Comparison of ENCODE assay signal across 1 cellular context in the genomic region with DNA sequence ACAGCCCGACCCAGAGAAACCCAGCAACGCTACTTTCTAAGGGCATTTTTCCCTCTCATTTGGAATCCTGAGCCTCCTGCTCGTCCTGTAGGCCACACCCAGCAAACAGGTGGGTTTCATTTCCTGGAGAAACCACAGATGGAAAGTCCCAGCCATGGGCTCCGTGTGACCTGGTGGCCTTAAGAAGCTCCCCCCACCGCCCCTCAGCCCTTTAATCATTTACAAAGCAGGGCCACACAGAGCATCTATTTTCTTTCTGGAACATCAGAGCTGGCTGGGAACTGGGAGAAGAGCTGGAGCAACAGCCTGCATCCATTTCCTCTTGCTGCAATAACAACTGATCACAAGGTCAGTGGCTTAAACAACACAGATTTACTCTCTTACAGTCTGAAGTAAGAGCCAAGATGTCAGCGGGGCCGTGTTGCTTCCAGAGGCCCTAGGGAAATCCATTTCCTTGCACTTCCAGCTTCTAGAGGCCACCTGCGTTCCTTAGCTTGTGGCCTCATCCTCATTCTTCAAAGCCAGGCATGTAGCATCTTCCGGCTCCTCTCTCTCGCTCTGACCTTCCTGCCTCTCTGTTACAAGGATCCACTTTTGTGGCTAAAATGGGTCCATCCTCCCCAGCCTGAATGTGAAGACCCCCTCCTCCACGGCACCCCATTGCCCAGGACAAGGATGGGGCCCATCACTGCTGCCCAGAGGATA.
TF ChIP-seq lines count a peak whose summit lies in the region.

No MANE protein-coding gene starts in this region.

TF ChIP-seq in HepG2, 621 proteins besides CTCF, POLR2A, EP300 and RAD21 (continues in another document):
- TF ChIP-seq SAFB2 (CRISPR knock-in tag; IDR thresholded peaks at IDR 0.05; ENCODE audit: borderline replicate concordance, low read depth) (no peak), ZEB1 (IDR thresholded peaks at IDR 0.05; ENCODE audit: insufficient replicate concordance, low read depth) (peak; percentile 35), HOXA9 (CRISPR knock-in tag; IDR thresholded peaks at IDR 0.05; ENCODE audit: borderline replicate concordance) (no peak), ZNF768 (CRISPR knock-in tag; IDR thresholded peaks at IDR 0.05) (no peak), MLLT10 (CRISPR knock-in tag; IDR thresholded peaks at IDR 0.05) (no peak), POLR2G (IDR thresholded peaks at IDR 0.05; ENCODE audit: low read depth, low read length) (peak; percentile 59), ZNF3 (CRISPR knock-in tag; IDR thresholded peaks at IDR 0.05) (no peak), TBX3 (IDR thresholded peaks at IDR 0.05; ENCODE audit: borderline replicate concordance) (no peak), MAFG (CRISPR knock-in tag; IDR thresholded peaks at IDR 0.05) (no peak), NCOA2 (CRISPR knock-in tag; IDR thresholded peaks at IDR 0.05) (peak; percentile 53; the same call in 1 of the 2 replicates), CREM (IDR thresholded peaks at IDR 0.05) (peak; percentile 41; the same call in 1 of the 2 replicates), CREM (CRISPR knock-in tag; IDR thresholded peaks at IDR 0.05) (no peak), ZNF605 (CRISPR knock-in tag; IDR thresholded peaks at IDR 0.05) (peak; percentile 66; the same call in 1 of the 2 replicates), RARA (CRISPR knock-in tag; IDR thresholded peaks at IDR 0.05) (peak; percentile 73), ZMYM4 (CRISPR knock-in tag; IDR thresholded peaks at IDR 0.05) (no peak), TCF7 (IDR thresholded peaks at IDR 0.05; ENCODE audit: low read depth) (peak; percentile 15; the same call in 1 of the 2 replicates), ZNF260 (CRISPR knock-in tag; IDR thresholded peaks at IDR 0.05; ENCODE audit: borderline replicate concordance, low read depth) (no peak), ZNF572 (CRISPR knock-in tag; IDR thresholded peaks at IDR 0.05) (0 out of 2 replicates have a peak, but pooled peaks have one; percentile 42), ZFP41 (CRISPR knock-in tag; IDR thresholded peaks at IDR 0.05; ENCODE audit: borderline replicate concordance) (no peak), ZNF234 (CRISPR knock-in tag; conservative IDR thresholded peaks at IDR 0.05) (no peak), PHF21A (CRISPR knock-in tag; IDR thresholded peaks at IDR 0.05) (peak; percentile 64; the same call in 1 of the 2 replicates), BORCS8-MEF2B (CRISPR knock-in tag; IDR thresholded peaks at IDR 0.05) (0 out of 2 replicates have a peak, but pooled peaks have one; percentile 37), RXRB (CRISPR knock-in tag; IDR thresholded peaks at IDR 0.05; ENCODE audit: borderline replicate concordance) (peak; percentile 46; the same call in 1 of the 2 replicates), ZNF703 (CRISPR knock-in tag; IDR thresholded peaks at IDR 0.05; ENCODE audit: borderline replicate concordance) (no peak), ZBTB20 (CRISPR knock-in tag; IDR thresholded peaks at IDR 0.05; ENCODE audit: borderline replicate concordance, low read depth) (no peak), ZNF354B (CRISPR knock-in tag; IDR thresholded peaks at IDR 0.05) (no peak)
- TF ChIP-seq, protein P1, sequence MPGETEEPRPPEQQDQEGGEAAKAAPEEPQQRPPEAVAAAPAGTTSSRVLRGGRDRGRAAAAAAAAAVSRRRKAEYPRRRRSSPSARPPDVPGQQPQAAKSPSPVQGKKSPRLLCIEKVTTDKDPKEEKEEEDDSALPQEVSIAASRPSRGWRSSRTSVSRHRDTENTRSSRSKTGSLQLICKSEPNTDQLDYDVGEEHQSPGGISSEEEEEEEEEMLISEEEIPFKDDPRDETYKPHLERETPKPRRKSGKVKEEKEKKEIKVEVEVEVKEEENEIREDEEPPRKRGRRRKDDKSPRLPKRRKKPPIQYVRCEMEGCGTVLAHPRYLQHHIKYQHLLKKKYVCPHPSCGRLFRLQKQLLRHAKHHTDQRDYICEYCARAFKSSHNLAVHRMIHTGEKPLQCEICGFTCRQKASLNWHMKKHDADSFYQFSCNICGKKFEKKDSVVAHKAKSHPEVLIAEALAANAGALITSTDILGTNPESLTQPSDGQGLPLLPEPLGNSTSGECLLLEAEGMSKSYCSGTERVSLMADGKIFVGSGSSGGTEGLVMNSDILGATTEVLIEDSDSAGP (CRISPR knock-in tag; IDR thresholded peaks at IDR 0.05; ENCODE audit: borderline replicate concordance): peak; percentile 59; the same call in 1 of the 2 replicates
- TF ChIP-seq, protein P2, sequence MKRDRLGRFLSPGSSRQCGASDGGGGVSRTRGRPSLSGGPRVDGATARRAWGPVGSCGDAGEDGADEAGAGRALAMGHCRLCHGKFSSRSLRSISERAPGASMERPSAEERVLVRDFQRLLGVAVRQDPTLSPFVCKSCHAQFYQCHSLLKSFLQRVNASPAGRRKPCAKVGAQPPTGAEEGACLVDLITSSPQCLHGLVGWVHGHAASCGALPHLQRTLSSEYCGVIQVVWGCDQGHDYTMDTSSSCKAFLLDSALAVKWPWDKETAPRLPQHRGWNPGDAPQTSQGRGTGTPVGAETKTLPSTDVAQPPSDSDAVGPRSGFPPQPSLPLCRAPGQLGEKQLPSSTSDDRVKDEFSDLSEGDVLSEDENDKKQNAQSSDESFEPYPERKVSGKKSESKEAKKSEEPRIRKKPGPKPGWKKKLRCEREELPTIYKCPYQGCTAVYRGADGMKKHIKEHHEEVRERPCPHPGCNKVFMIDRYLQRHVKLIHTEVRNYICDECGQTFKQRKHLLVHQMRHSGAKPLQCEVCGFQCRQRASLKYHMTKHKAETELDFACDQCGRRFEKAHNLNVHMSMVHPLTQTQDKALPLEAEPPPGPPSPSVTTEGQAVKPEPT (CRISPR knock-in tag; IDR thresholded peaks at IDR 0.05; ENCODE audit: low read depth): no peak
- TF ChIP-seq, protein P3, sequence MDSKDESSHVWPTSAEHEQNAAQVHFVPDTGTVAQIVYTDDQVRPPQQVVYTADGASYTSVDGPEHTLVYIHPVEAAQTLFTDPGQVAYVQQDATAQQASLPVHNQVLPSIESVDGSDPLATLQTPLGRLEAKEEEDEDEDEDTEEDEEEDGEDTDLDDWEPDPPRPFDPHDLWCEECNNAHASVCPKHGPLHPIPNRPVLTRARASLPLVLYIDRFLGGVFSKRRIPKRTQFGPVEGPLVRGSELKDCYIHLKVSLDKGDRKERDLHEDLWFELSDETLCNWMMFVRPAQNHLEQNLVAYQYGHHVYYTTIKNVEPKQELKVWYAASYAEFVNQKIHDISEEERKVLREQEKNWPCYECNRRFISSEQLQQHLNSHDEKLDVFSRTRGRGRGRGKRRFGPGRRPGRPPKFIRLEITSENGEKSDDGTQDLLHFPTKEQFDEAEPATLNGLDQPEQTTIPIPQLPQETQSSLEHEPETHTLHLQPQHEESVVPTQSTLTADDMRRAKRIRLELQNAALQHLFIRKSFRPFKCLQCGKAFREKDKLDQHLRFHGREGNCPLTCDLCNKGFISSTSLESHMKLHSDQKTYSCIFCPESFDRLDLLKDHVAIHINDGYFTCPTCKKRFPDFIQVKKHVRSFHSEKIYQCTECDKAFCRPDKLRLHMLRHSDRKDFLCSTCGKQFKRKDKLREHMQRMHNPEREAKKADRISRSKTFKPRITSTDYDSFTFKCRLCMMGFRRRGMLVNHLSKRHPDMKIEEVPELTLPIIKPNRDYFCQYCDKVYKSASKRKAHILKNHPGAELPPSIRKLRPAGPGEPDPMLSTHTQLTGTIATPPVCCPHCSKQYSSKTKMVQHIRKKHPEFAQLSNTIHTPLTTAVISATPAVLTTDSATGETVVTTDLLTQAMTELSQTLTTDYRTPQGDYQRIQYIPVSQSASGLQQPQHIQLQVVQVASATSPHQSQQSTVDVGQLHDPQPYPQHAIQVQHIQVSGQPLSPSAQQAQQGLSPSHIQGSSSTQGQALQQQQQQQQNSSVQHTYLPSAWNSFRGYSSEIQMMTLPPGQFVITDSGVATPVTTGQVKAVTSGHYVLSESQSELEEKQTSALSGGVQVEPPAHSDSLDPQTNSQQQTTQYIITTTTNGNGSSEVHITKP (CRISPR knock-in tag; IDR thresholded peaks at IDR 0.05; ENCODE audit: low read depth): peak; percentile 47; the same call in 1 of the 2 replicates
- TF ChIP-seq, protein P4, sequence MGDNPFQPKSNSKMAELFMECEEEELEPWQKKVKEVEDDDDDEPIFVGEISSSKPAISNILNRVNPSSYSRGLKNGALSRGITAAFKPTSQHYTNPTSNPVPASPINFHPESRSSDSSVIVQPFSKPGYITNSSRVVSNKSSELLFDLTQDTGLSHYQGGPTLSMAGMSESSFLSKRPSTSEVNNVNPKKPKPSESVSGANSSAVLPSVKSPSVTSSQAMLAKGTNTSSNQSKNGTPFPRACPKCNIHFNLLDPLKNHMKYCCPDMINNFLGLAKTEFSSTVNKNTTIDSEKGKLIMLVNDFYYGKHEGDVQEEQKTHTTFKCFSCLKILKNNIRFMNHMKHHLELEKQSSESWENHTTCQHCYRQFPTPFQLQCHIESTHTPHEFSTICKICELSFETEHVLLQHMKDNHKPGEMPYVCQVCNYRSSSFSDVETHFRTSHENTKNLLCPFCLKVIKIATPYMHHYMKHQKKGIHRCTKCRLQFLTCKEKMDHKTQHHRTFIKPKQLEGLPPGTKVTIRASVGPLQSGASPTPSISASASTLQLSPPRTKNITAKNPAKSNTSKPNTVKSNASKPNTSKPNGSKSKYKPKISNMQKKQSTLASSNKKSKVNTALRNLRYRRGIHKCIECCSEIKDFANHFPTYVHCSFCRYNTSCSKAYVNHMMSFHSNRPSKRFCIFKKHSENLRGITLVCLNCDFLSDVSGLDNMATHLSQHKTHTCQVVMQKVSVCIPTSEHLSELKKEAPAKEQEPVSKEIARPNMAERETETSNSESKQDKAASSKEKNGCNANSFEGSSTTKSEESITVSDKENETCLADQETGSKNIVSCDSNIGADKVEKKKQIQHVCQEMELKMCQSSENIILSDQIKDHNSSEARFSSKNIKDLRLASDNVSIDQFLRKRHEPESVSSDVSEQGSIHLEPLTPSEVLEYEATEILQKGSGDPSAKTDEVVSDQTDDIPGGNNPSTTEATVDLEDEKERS (CRISPR knock-in tag; IDR thresholded peaks at IDR 0.05): no peak
- TF ChIP-seq, protein P5, sequence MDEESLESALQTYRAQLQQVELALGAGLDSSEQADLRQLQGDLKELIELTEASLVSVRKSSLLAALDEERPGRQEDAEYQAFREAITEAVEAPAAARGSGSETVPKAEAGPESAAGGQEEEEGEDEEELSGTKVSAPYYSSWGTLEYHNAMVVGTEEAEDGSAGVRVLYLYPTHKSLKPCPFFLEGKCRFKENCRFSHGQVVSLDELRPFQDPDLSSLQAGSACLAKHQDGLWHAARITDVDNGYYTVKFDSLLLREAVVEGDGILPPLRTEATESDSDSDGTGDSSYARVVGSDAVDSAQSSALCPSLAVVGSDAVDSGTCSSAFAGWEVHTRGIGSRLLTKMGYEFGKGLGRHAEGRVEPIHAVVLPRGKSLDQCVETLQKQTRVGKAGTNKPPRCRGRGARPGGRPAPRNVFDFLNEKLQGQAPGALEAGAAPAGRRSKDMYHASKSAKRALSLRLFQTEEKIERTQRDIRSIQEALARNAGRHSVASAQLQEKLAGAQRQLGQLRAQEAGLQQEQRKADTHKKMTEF (CRISPR knock-in tag; IDR thresholded peaks at IDR 0.05): peak; percentile 50; the same call in 1 of the 2 replicates
- TF ChIP-seq, protein P6, sequence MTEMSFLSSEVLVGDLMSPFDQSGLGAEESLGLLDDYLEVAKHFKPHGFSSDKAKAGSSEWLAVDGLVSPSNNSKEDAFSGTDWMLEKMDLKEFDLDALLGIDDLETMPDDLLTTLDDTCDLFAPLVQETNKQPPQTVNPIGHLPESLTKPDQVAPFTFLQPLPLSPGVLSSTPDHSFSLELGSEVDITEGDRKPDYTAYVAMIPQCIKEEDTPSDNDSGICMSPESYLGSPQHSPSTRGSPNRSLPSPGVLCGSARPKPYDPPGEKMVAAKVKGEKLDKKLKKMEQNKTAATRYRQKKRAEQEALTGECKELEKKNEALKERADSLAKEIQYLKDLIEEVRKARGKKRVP (CRISPR knock-in tag; IDR thresholded peaks at IDR 0.05): no peak
- TF ChIP-seq, protein P7, sequence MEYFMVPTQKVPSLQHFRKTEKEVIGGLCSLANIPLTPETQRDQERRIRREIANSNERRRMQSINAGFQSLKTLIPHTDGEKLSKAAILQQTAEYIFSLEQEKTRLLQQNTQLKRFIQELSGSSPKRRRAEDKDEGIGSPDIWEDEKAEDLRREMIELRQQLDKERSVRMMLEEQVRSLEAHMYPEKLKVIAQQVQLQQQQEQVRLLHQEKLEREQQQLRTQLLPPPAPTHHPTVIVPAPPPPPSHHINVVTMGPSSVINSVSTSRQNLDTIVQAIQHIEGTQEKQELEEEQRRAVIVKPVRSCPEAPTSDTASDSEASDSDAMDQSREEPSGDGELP (IDR thresholded peaks at IDR 0.05; ENCODE audit: borderline replicate concordance, low read depth): peak; percentile 57; the same call in 1 of the 2 replicates
- TF ChIP-seq, protein P8, sequence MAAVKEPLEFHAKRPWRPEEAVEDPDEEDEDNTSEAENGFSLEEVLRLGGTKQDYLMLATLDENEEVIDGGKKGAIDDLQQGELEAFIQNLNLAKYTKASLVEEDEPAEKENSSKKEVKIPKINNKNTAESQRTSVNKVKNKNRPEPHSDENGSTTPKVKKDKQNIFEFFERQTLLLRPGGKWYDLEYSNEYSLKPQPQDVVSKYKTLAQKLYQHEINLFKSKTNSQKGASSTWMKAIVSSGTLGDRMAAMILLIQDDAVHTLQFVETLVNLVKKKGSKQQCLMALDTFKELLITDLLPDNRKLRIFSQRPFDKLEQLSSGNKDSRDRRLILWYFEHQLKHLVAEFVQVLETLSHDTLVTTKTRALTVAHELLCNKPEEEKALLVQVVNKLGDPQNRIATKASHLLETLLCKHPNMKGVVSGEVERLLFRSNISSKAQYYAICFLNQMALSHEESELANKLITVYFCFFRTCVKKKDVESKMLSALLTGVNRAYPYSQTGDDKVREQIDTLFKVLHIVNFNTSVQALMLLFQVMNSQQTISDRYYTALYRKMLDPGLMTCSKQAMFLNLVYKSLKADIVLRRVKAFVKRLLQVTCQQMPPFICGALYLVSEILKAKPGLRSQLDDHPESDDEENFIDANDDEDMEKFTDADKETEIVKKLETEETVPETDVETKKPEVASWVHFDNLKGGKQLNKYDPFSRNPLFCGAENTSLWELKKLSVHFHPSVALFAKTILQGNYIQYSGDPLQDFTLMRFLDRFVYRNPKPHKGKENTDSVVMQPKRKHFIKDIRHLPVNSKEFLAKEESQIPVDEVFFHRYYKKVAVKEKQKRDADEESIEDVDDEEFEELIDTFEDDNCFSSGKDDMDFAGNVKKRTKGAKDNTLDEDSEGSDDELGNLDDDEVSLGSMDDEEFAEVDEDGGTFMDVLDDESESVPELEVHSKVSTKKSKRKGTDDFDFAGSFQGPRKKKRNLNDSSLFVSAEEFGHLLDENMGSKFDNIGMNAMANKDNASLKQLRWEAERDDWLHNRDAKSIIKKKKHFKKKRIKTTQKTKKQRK (IDR thresholded peaks at IDR 0.05; ENCODE audit: low read length): no peak
- TF ChIP-seq, protein P9, sequence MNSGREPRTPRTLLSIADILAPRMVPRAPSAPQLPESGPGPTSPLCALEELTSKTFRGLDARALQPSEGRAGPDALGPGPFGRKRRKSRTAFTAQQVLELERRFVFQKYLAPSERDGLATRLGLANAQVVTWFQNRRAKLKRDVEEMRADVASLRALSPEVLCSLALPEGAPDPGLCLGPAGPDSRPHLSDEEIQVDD (CRISPR knock-in tag; IDR thresholded peaks at IDR 0.05; ENCODE audit: borderline replicate concordance): no peak
- TF ChIP-seq, protein P10, sequence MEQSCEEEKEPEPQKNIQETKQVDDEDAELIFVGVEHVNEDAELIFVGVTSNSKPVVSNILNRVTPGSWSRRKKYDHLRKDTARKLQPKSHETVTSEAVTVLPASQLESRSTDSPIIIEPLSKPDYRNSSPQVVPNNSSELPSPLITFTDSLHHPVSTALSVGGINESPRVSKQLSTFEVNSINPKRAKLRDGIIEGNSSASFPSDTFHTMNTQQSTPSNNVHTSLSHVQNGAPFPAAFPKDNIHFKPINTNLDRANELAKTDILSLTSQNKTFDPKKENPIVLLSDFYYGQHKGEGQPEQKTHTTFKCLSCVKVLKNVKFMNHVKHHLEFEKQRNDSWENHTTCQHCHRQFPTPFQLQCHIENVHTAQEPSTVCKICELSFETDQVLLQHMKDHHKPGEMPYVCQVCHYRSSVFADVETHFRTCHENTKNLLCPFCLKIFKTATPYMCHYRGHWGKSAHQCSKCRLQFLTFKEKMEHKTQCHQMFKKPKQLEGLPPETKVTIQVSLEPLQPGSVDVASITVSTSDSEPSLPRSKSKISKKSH (CRISPR knock-in tag; IDR thresholded peaks at IDR 0.05; ENCODE audit: borderline replicate concordance): no peak
